In genomic region chr13:73956101-73956500, GRCh38 we compare ENCODE assay signal across 2 cellular contexts.
TF ChIP-seq lines count a peak whose summit lies in the region.

No MANE protein-coding gene starts in this region.

TF ChIP-seq in IMR-90, 13 proteins besides CTCF, POLR2A, EP300 and RAD21:
- TF ChIP-seq CHD1 (IDR thresholded peaks at IDR 0.05; ENCODE audit: low read depth, low read length), result no peak
- no peak for TF ChIP-seq CEBPB (IDR thresholded peaks at IDR 0.05; ENCODE audit: low read depth, low read length)
- no peak for TF ChIP-seq MXI1 (IDR thresholded peaks at IDR 0.05; ENCODE audit: borderline replicate concordance, low read depth, low read length)
- TF ChIP-seq RCOR1 (IDR thresholded peaks at IDR 0.05; ENCODE audit: insufficient replicate concordance, low read length), result no peak
- TF ChIP-seq, protein P1, sequence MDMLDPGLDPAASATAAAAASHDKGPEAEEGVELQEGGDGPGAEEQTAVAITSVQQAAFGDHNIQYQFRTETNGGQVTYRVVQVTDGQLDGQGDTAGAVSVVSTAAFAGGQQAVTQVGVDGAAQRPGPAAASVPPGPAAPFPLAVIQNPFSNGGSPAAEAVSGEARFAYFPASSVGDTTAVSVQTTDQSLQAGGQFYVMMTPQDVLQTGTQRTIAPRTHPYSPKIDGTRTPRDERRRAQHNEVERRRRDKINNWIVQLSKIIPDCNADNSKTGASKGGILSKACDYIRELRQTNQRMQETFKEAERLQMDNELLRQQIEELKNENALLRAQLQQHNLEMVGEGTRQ (IDR thresholded peaks at IDR 0.05; ENCODE audit: low read depth, low read length), result no peak
- no peak for TF ChIP-seq SMC3 (IDR thresholded peaks at IDR 0.05; ENCODE audit: low read depth, low read length)
- no peak for TF ChIP-seq RFX5 (IDR thresholded peaks at IDR 0.05; ENCODE audit: low read depth, low read length)
- no peak for TF ChIP-seq NFE2L2 (IDR thresholded peaks at IDR 0.05; ENCODE audit: low read depth, low read length)
- no peak for TF ChIP-seq FOS (IDR thresholded peaks at IDR 0.05; ENCODE audit: low read depth, low read length)
TF ChIP-seq in IMR-90: peak in this region for 0.

TF ChIP-seq in GM12878, 131 proteins besides CTCF, POLR2A, EP300 and RAD21:
- 0 out of 2 replicates have a peak, but pooled peaks have one; percentile 5 for TF ChIP-seq SPI1 (IDR thresholded peaks at IDR 0.05; ENCODE audit: borderline replicate concordance, insufficient read depth, low read depth, low read length)
- no peak for TF ChIP-seq NKRF (conservative IDR thresholded peaks at IDR 0.05)
- TF ChIP-seq HDAC6 (IDR thresholded peaks at IDR 0.05; ENCODE audit: unreplicated experiment), result no peak
